8 cellular contexts compared by ENCODE assay signal in genomic region chr7:111561659-111561908, GRCh38. TPM values are rescaled to one million over a fixed set of nuclear protein-coding genes. Genes with fewer than 3 reads are reported as not detected.
A peak's percentile ranks its signal among the peaks of the same experiment; 100 is the strongest.
DNase-seq lines count a peak whose midpoint lies in the region; ATAC-seq lines count a peak whose summit lies in the region.

No MANE protein-coding gene starts in this region.

- H3K4me1 Mint-ChIP-seq in activated CD4-positive, alpha-beta T cell treated with anti-CD3 and anti-CD28 coated beads, Interleukin-2, amount 10 ng/mL, durations not matched to agents 24 days and 14 days, result peaks cover 32% of the 10 kb centered on the region
- peaks cover 37% of the 10 kb centered on the region for H3K4me1 Mint-ChIP-seq in activated T-helper 1 cell treated with anti-CD3 and anti-CD28 coated beads, Interleukin-12 subunit alpha, Interleukin-12 subunit beta, Interleukin-2, Interleukin-4 antibody, amounts not matched to agents 30 ng/mL and 10 ng/mL and 1 ng/mL, durations not matched to agents 14 hours and 24 hours and 36 hours (ENCODE audit: low read depth)
- H3K4me1 Mint-ChIP-seq in immature natural killer cell, result peaks cover 29 to 47% of the 10 kb centered on the region in 2 donors
- H3K4me1 Mint-ChIP-seq in stimulated activated naive CD8-positive, alpha-beta T cell treated with anti-CD3 and anti-CD28 coated beads, Interleukin-15, amount 100 ng/mL, for 72 hours, result peaks cover 45% of the 10 kb centered on the region

- peaks cover 22% of the 10 kb centered on the region for H3K36me3 Mint-ChIP-seq in activated CD4-positive, alpha-beta T cell treated with anti-CD3 and anti-CD28 coated beads, Interleukin-2, amount 10 ng/mL, durations not matched to agents 24 days and 14 days (ENCODE audit: low read depth)
- H3K36me3 Mint-ChIP-seq in activated T-helper 1 cell treated with anti-CD3 and anti-CD28 coated beads, Interleukin-12 subunit alpha, Interleukin-12 subunit beta, Interleukin-2, Interleukin-4 antibody, amounts not matched to agents 30 ng/mL and 10 ng/mL and 1 ng/mL, durations not matched to agents 14 hours and 24 hours and 36 hours (ENCODE audit: low read depth), result peaks cover 18% of the 10 kb centered on the region
- peaks cover 8 to 12% (median 12%) of the 10 kb centered on the region in 3 donors for H3K36me3 Mint-ChIP-seq in immature natural killer cell

- H3K27ac Mint-ChIP-seq in activated CD4-positive, alpha-beta T cell treated with anti-CD3 and anti-CD28 coated beads, Interleukin-2, amount 10 ng/mL, durations not matched to agents 24 days and 14 days, result peak overlapping the region; percentile 91
- peak overlapping the region; percentile 82 for H3K27ac Mint-ChIP-seq in activated T-helper 1 cell treated with anti-CD3 and anti-CD28 coated beads, Interleukin-12 subunit alpha, Interleukin-12 subunit beta, Interleukin-2, Interleukin-4 antibody, amounts not matched to agents 30 ng/mL and 10 ng/mL and 1 ng/mL, durations not matched to agents 14 hours and 24 hours and 36 hours
- peak overlapping the region; percentile 52 to 86 (median 84) for H3K27ac Mint-ChIP-seq in immature natural killer cell
- peak overlapping the region; percentile 88 to 90 for H3K27ac Mint-ChIP-seq in stimulated activated naive CD8-positive, alpha-beta T cell treated with anti-CD3 and anti-CD28 coated beads, Interleukin-15, amount 100 ng/mL, for 72 hours

- H3K9me3 Mint-ChIP-seq in activated CD4-positive, alpha-beta T cell treated with anti-CD3 and anti-CD28 coated beads, Interleukin-2, amount 10 ng/mL, durations not matched to agents 24 days and 14 days, result peaks cover 5% of the 10 kb centered on the region
- no peaks in the 10 kb centered on the region for H3K9me3 Mint-ChIP-seq in activated T-helper 1 cell treated with anti-CD3 and anti-CD28 coated beads, Interleukin-12 subunit alpha, Interleukin-12 subunit beta, Interleukin-2, Interleukin-4 antibody, amounts not matched to agents 30 ng/mL and 10 ng/mL and 1 ng/mL, durations not matched to agents 14 hours and 24 hours and 36 hours
- H3K9me3 Mint-ChIP-seq in immature natural killer cell, result no peaks in the 10 kb centered on the region
- H3K9me3 Mint-ChIP-seq in stimulated activated naive CD8-positive, alpha-beta T cell treated with anti-CD3 and anti-CD28 coated beads, Interleukin-15, amount 100 ng/mL, for 72 hours, result no peaks in the 10 kb centered on the region

- peaks cover 8% of the 10 kb centered on the region for H3K27me3 Mint-ChIP-seq in activated CD4-positive, alpha-beta T cell treated with anti-CD3 and anti-CD28 coated beads, Interleukin-2, amount 10 ng/mL, durations not matched to agents 24 days and 14 days
- H3K27me3 Mint-ChIP-seq in activated T-helper 1 cell treated with anti-CD3 and anti-CD28 coated beads, Interleukin-12 subunit alpha, Interleukin-12 subunit beta, Interleukin-2, Interleukin-4 antibody, amounts not matched to agents 30 ng/mL and 10 ng/mL and 1 ng/mL, durations not matched to agents 14 hours and 24 hours and 36 hours (ENCODE audit: insufficient read depth), result no peaks in the 10 kb centered on the region
- H3K27me3 Mint-ChIP-seq in immature natural killer cell (ENCODE audit: low read depth in 3 of 3), result peaks cover 0 to 7% (median 4%) of the 10 kb centered on the region in 3 donors
- H3K27me3 Mint-ChIP-seq in stimulated activated naive CD8-positive, alpha-beta T cell treated with anti-CD3 and anti-CD28 coated beads, Interleukin-15, amount 100 ng/mL, for 72 hours, result no peaks in the 10 kb centered on the region

- H3K4me3 Mint-ChIP-seq in activated CD4-positive, alpha-beta T cell treated with anti-CD3 and anti-CD28 coated beads, Interleukin-2, amount 10 ng/mL, durations not matched to agents 24 days and 14 days, result peak overlapping the region; percentile 92
- H3K4me3 Mint-ChIP-seq in activated T-helper 1 cell treated with anti-CD3 and anti-CD28 coated beads, Interleukin-12 subunit alpha, Interleukin-12 subunit beta, Interleukin-2, Interleukin-4 antibody, amounts not matched to agents 30 ng/mL and 10 ng/mL and 1 ng/mL, durations not matched to agents 14 hours and 24 hours and 36 hours, result peak overlapping the region; percentile 87
- H3K4me3 Mint-ChIP-seq in immature natural killer cell, result peak overlapping the region; percentile 82 to 90 (median 88)
- H3K4me3 Mint-ChIP-seq in stimulated activated naive CD8-positive, alpha-beta T cell treated with anti-CD3 and anti-CD28 coated beads, Interleukin-15, amount 100 ng/mL, for 72 hours, result peak overlapping the region; percentile 88 to 95

- peak; percentile 64 for DNase-seq in activated CD4-positive, alpha-beta T cell treated with anti-CD3 and anti-CD28 coated beads, Interleukin-2, amount 10 ng/mL, durations not matched to agents 24 days and 14 days
- no peak for DNase-seq in activated CD4-positive, alpha-beta T cell treated with anti-CD3 and anti-CD28 coated beads for 48 hours
- DNase-seq in activated T-helper 1 cell treated with anti-CD3 and anti-CD28 coated beads, Interleukin-12 subunit alpha, Interleukin-12 subunit beta, Interleukin-2, Interleukin-4 antibody, amounts not matched to agents 30 ng/mL and 10 ng/mL and 1 ng/mL, durations not matched to agents 14 hours and 24 hours and 36 hours (ENCODE audit: low spot score), result no peak
- no peak for DNase-seq in immature natural killer cell
- peak in 1 of 2 donors; percentile 13 for DNase-seq in stimulated activated naive CD8-positive, alpha-beta T cell treated with anti-CD3 and anti-CD28 coated beads, Interleukin-15, amount 100 ng/mL, for 72 hours
- DNase-seq in DMS79 treated with DMSO at 0.1 percent for 48 hours (lab: John Stamatoyannopoulos, UW), result no peak
- no peak for DNase-seq in RKO (ENCODE audit: low spot score)

- no peak for ATAC-seq in stimulated activated naive CD8-positive, alpha-beta T cell treated with anti-CD3 and anti-CD28 coated beads, Interleukin-15, amount 100 ng/mL, for 72 hours
- ATAC-seq in HG02678 (IDR thresholded peaks at IDR 0.05; ENCODE audit: unreplicated experiment), result no peak

- intact Hi-C loops in activated CD4-positive, alpha-beta T cell treated with anti-CD3 and anti-CD28 coated beads, Interleukin-2, amount 10 ng/mL, durations not matched to agents 24 days and 14 days (cut with micrococcal nuclease), result loop anchor here (5.0 to 10.0 kb wide), 2 partner anchors 549 to 1233 kb away; partner anchors contain the start of gene TMEM168
- intact Hi-C loops in activated T-helper 1 cell treated with anti-CD3 and anti-CD28 coated beads, Interleukin-12 subunit alpha, Interleukin-12 subunit beta, Interleukin-2, Interleukin-4 antibody, amounts not matched to agents 30 ng/mL and 10 ng/mL and 1 ng/mL, durations not matched to agents 14 hours and 24 hours and 36 hours (cut with micrococcal nuclease), result loop anchor here (5.0 kb wide), 5 partner anchors 424 to 886 kb away; partner anchors contain the start of genes DOCK4, LRRN3 and ZNF277

RNA-seq across cellular contexts. Expression of gene IMMP2L, which starts 0.7 kb away (rescaled TPM):
- total RNA-seq in activated CD4-positive, alpha-beta T cell treated with anti-CD3 and anti-CD28 coated beads, Interleukin-2, amount 10 ng/mL, durations not matched to agents 24 days and 14 days, result 13.8 and 16.7 TPM in 2 replicates
- 11.3 and 16.0 TPM in 2 replicates for total RNA-seq in activated T-helper 1 cell treated with anti-CD3 and anti-CD28 coated beads, Interleukin-12 subunit alpha, Interleukin-12 subunit beta, Interleukin-2, Interleukin-4 antibody, amounts not matched to agents 30 ng/mL and 10 ng/mL and 1 ng/mL, durations not matched to agents 14 hours and 24 hours and 36 hours
- polyA plus RNA-seq in immature natural killer cell, result 10 to 100 TPM in 2 of 3 donors, not detected in 1; 17.0 to 20.7 TPM
